Comparison of ENCODE assay signal across 18 cellular contexts in the genomic region with DNA sequence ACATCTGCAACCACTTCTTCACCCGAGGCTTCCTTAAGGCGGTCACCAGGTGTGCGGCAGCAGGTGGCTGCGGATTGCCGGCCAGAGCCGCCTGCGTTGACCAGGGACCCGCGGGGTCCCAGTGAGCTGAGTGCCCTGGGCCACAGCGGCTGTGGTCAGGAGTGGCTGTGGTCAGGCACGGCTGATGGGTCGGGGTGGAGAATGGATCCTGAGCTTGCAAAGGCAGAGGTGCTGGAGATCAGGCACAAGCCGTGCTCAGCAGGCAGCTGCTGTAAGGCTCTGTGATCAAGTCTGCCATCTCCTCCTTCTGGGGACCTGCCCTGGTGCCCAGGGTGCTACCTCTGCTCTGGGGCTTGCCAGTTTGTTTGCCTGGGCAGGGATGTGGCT. TPM values are rescaled to one million over a fixed set of nuclear protein-coding genes. Genes with fewer than 3 reads are reported as not detected.
DNase-seq lines count a peak whose midpoint lies in the region; ATAC-seq, FAIRE-seq and TF ChIP-seq lines count a peak whose summit lies in the region.
"Had no signal": no experiment of that assay in that cellular context is flagged by ENCODE, and none has a peak within 500 bp of the region (broad histone marks: within the 10 kb centered on the region; RNA-seq: fewer than 3 reads in every experiment).

No MANE protein-coding gene starts in this region.

- no peak overlapping the region for H3K4me3 ChIP-seq in Caco-2 (ENCODE audit: low read depth, low read length)
- H3K4me3 ChIP-seq: A549 had no signal

- H3K27ac Mint-ChIP-seq in activated CD4-positive, alpha-beta memory T cell treated with anti-CD3 and anti-CD28 coated beads, Interleukin-2, amount 10 ng/mL, durations not matched to agents 7 days and 5 days = no peak overlapping the region
- H3K27ac Mint-ChIP-seq in activated CD4-positive, alpha-beta memory T cell treated with anti-CD3 and anti-CD28 coated beads for 36 hours = no peak overlapping the region
- no peak overlapping the region for H3K27ac Mint-ChIP-seq in Caco-2 (ENCODE audit: unreplicated experiment)
- H3K27ac Mint-ChIP-seq in activated T-helper 2 cell treated with anti-CD3 and anti-CD28 coated beads, Interferon-gamma antibody, Interleukin-2, Interleukin-4, amounts not matched to agents 10 μg/mL and 5 μg/mL and 100 μg/mL, durations not matched to agents 14 hours and 24 hours and 36 hours = no peak overlapping the region
- H3K27ac Mint-ChIP-seq in naive thymus-derived CD8-positive, alpha-beta T cell = peak overlapping the region in 1 of 10 donors; percentile 40
- H3K27ac Mint-ChIP-seq: activated T-cell treated with anti-CD3 and anti-CD28 coated beads, Interleukin-2, amount 50 U/mL, for 72 hours had no signal

- H3K9me3 ChIP-seq in Caco-2 = no peaks in the 10 kb centered on the region
- H3K9me3 ChIP-seq: A549 had no signal

- no peak for FAIRE-seq in D721Med (lab: Jason Lieb, UNC)
- FAIRE-seq: A549 had no signal

- H3K4me1 ChIP-seq in Caco-2 = peaks cover 8% of the 10 kb centered on the region

- no TSS peak for BruUV-seq in Caco-2 (replicated peaks; lab: Mats Ljungman, UMichigan)

- no peak for DNase-seq in activated CD4-positive, alpha-beta memory T cell treated with anti-CD3 and anti-CD28 coated beads, Interleukin-2, amount 10 ng/mL, durations not matched to agents 7 days and 5 days
- DNase-seq in activated CD4-positive, alpha-beta memory T cell treated with anti-CD3 and anti-CD28 coated beads for 36 hours = no peak
- DNase-seq in Caco-2 = no peak
- no peak for DNase-seq in activated T-helper 2 cell treated with anti-CD3 and anti-CD28 coated beads, Interferon-gamma antibody, Interleukin-2, Interleukin-4, amounts not matched to agents 10 μg/mL and 5 μg/mL and 100 μg/mL, durations not matched to agents 14 hours and 24 hours and 36 hours (ENCODE audit: low spot score)
- no peak for DNase-seq in naive thymus-derived CD8-positive, alpha-beta T cell
- DNase-seq in GM10248 (ENCODE audit: extremely low spot score) = no peak
- no peak for DNase-seq in D721Med (ENCODE audit: insufficient read length, low spot score)
- DNase-seq: activated CD4-positive, alpha-beta T cell treated with anti-CD3 and anti-CD28 coated beads for 48 hours; activated T-cell treated with anti-CD3 and anti-CD28 coated beads, Interleukin-2, amount 50 U/mL, for 72 hours; CD4-positive, alpha-beta memory T cell; Karpas-422; NCI-H1092; NCI-H2081 treated with DMSO at 0.1 percent for 48 hours; NCI-H510A had no signal

- intact Hi-C loops in activated CD4-positive, alpha-beta memory T cell treated with anti-CD3 and anti-CD28 coated beads for 36 hours (cut with micrococcal nuclease) = no loop called here
- intact Hi-C loops in Caco-2 (cut with micrococcal nuclease; ENCODE audit: unreplicated experiment) = no loop called here
- intact Hi-C loops in activated T-helper 2 cell treated with anti-CD3 and anti-CD28 coated beads, Interferon-gamma antibody, Interleukin-2, Interleukin-4, amounts not matched to agents 10 μg/mL and 5 μg/mL and 100 μg/mL, durations not matched to agents 14 hours and 24 hours and 36 hours (cut with micrococcal nuclease) = no loop called here

- H3K27me3 ChIP-seq in Caco-2 (replicated peaks; ENCODE audit: control insufficient read depth, insufficient read depth, low read length) = no peaks in the 10 kb centered on the region

- POLR2A ChIA-PET in activated CD4-positive, alpha-beta memory T cell treated with anti-CD3 and anti-CD28 coated beads, Interleukin-2, amount 10 ng/mL, durations not matched to agents 7 days and 5 days (lab: Charles Lee) = interaction anchor here (0.6 to 1.6 kb wide), 3 partner anchors 9 to 403 kb away, joined by 3 to 4 read pairs (median 4); partner anchors contain the start of gene SAPCD2
- POLR2A ChIA-PET in activated CD4-positive, alpha-beta memory T cell treated with anti-CD3 and anti-CD28 coated beads for 36 hours (lab: Charles Lee) = no interaction called here
- POLR2A ChIA-PET in Caco-2 (lab: Charles Lee) = no interaction called here
- POLR2A ChIA-PET in naive thymus-derived CD8-positive, alpha-beta T cell (lab: Charles Lee) = no interaction called here
- POLR2A ChIA-PET in GM10248 (lab: Yijun Ruan, JAX) = no interaction called here

- H3K9me3 Mint-ChIP-seq in activated CD4-positive, alpha-beta memory T cell treated with anti-CD3 and anti-CD28 coated beads, Interleukin-2, amount 10 ng/mL, durations not matched to agents 7 days and 5 days = no peaks in the 10 kb centered on the region
- H3K9me3 Mint-ChIP-seq in activated CD4-positive, alpha-beta memory T cell treated with anti-CD3 and anti-CD28 coated beads for 36 hours = no peaks in the 10 kb centered on the region
- H3K9me3 Mint-ChIP-seq in Caco-2 (ENCODE audit: unreplicated experiment) = no peaks in the 10 kb centered on the region
- H3K9me3 Mint-ChIP-seq in activated T-helper 2 cell treated with anti-CD3 and anti-CD28 coated beads, Interferon-gamma antibody, Interleukin-2, Interleukin-4, amounts not matched to agents 10 μg/mL and 5 μg/mL and 100 μg/mL, durations not matched to agents 14 hours and 24 hours and 36 hours = no peaks in the 10 kb centered on the region
- H3K9me3 Mint-ChIP-seq in naive thymus-derived CD8-positive, alpha-beta T cell = no peaks in the 10 kb centered on the region
- H3K9me3 Mint-ChIP-seq: activated T-cell treated with anti-CD3 and anti-CD28 coated beads, Interleukin-2, amount 50 U/mL, for 72 hours; CD4-positive, alpha-beta memory T cell had no signal

- H3K36me3 ChIP-seq in Caco-2 (ENCODE audit: control insufficient read depth, insufficient read depth, low read length) = peaks cover 1% of the 10 kb centered on the region

- TF ChIP-seq CTCF in Caco-2 (IDR thresholded peaks at IDR 0.05; ENCODE audit: insufficient read depth in 1 of 2, low read depth in 1 of 2, low read length in 1 of 2, severe bottlenecking in 1 of 2, unreplicated experiment in 1 of 2) (no peak), GM10248 (IDR thresholded peaks at IDR 0.05; ENCODE audit: control extremely low read depth, extremely low read depth, low read depth, missing control alignments) (no peak), D721Med (IDR thresholded peaks at IDR 0.05; ENCODE audit: insufficient read depth, missing control alignments) (no peak)

- CTCF ChIA-PET in activated CD4-positive, alpha-beta memory T cell treated with anti-CD3 and anti-CD28 coated beads, Interleukin-2, amount 10 ng/mL, durations not matched to agents 7 days and 5 days (lab: Charles Lee) = interaction anchor here (0.5 kb wide), 1 partner anchor 20 kb away, joined by 5 read pairs; no protein-coding TSS in a partner anchor
- CTCF ChIA-PET in activated CD4-positive, alpha-beta memory T cell treated with anti-CD3 and anti-CD28 coated beads for 36 hours (lab: Charles Lee) = no interaction called here
- CTCF ChIA-PET in Caco-2 (lab: Charles Lee) = no interaction called here
- CTCF ChIA-PET in GM10248 (lab: Yijun Ruan, JAX) = interaction anchor here (3.2 kb wide), 1 partner anchor 12 kb away, joined by 12 read pairs; no protein-coding TSS in a partner anchor

- peaks cover 17% of the 10 kb centered on the region for H3K4me1 Mint-ChIP-seq in activated CD4-positive, alpha-beta memory T cell treated with anti-CD3 and anti-CD28 coated beads, Interleukin-2, amount 10 ng/mL, durations not matched to agents 7 days and 5 days
- peaks cover 9% of the 10 kb centered on the region for H3K4me1 Mint-ChIP-seq in activated CD4-positive, alpha-beta memory T cell treated with anti-CD3 and anti-CD28 coated beads for 36 hours (ENCODE audit: low read depth)
- H3K4me1 Mint-ChIP-seq in Caco-2 (ENCODE audit: low read depth, unreplicated experiment) = no peaks in the 10 kb centered on the region
- H3K4me1 Mint-ChIP-seq in activated T-helper 2 cell treated with anti-CD3 and anti-CD28 coated beads, Interferon-gamma antibody, Interleukin-2, Interleukin-4, amounts not matched to agents 10 μg/mL and 5 μg/mL and 100 μg/mL, durations not matched to agents 14 hours and 24 hours and 36 hours (ENCODE audit: low read depth) = peaks cover 8% of the 10 kb centered on the region
- peaks cover 2 to 16% (median 10%) of the 10 kb centered on the region in 4 donors for H3K4me1 Mint-ChIP-seq in naive thymus-derived CD8-positive, alpha-beta T cell

- H3K4me3 Mint-ChIP-seq in activated CD4-positive, alpha-beta memory T cell treated with anti-CD3 and anti-CD28 coated beads, Interleukin-2, amount 10 ng/mL, durations not matched to agents 7 days and 5 days = peak overlapping the region; percentile 44
- no peak overlapping the region for H3K4me3 Mint-ChIP-seq in activated CD4-positive, alpha-beta memory T cell treated with anti-CD3 and anti-CD28 coated beads for 36 hours
- peak overlapping the region; percentile 34 for H3K4me3 Mint-ChIP-seq in Caco-2 (ENCODE audit: unreplicated experiment)
- peak overlapping the region; percentile 33 for H3K4me3 Mint-ChIP-seq in activated T-helper 2 cell treated with anti-CD3 and anti-CD28 coated beads, Interferon-gamma antibody, Interleukin-2, Interleukin-4, amounts not matched to agents 10 μg/mL and 5 μg/mL and 100 μg/mL, durations not matched to agents 14 hours and 24 hours and 36 hours (ENCODE audit: low read depth)
- peak overlapping the region in 8 of 10 donors; percentile 10 to 72 (median 49) for H3K4me3 Mint-ChIP-seq in naive thymus-derived CD8-positive, alpha-beta T cell

- H3K36me3 Mint-ChIP-seq in activated CD4-positive, alpha-beta memory T cell treated with anti-CD3 and anti-CD28 coated beads, Interleukin-2, amount 10 ng/mL, durations not matched to agents 7 days and 5 days (ENCODE audit: low read depth) = peaks cover 24% of the 10 kb centered on the region
- no peaks in the 10 kb centered on the region for H3K36me3 Mint-ChIP-seq in activated CD4-positive, alpha-beta memory T cell treated with anti-CD3 and anti-CD28 coated beads for 36 hours
- peaks cover 12% of the 10 kb centered on the region for H3K36me3 Mint-ChIP-seq in Caco-2 (ENCODE audit: insufficient read depth, unreplicated experiment)
- peaks cover 15% of the 10 kb centered on the region for H3K36me3 Mint-ChIP-seq in activated T-helper 2 cell treated with anti-CD3 and anti-CD28 coated beads, Interferon-gamma antibody, Interleukin-2, Interleukin-4, amounts not matched to agents 10 μg/mL and 5 μg/mL and 100 μg/mL, durations not matched to agents 14 hours and 24 hours and 36 hours (ENCODE audit: low read depth)
- peaks cover 0 to 16% (median 0%) of the 10 kb centered on the region in 3 donors for H3K36me3 Mint-ChIP-seq in naive thymus-derived CD8-positive, alpha-beta T cell

- ATAC-seq in naive thymus-derived CD8-positive, alpha-beta T cell = no peak
- ATAC-seq in HG02798 (IDR thresholded peaks at IDR 0.05; ENCODE audit: poor library complexity, unreplicated experiment) = no peak
- ATAC-seq: A549; activated T-cell treated with anti-CD3 and anti-CD28 coated beads, Interleukin-2, amount 50 U/mL, for 72 hours had no signal

- no peaks in the 10 kb centered on the region for H3K27me3 Mint-ChIP-seq in activated CD4-positive, alpha-beta memory T cell treated with anti-CD3 and anti-CD28 coated beads, Interleukin-2, amount 10 ng/mL, durations not matched to agents 7 days and 5 days
- H3K27me3 Mint-ChIP-seq in activated CD4-positive, alpha-beta memory T cell treated with anti-CD3 and anti-CD28 coated beads for 36 hours = no peaks in the 10 kb centered on the region
- no peaks in the 10 kb centered on the region for H3K27me3 Mint-ChIP-seq in Caco-2 (ENCODE audit: insufficient read depth, unreplicated experiment)
- H3K27me3 Mint-ChIP-seq in activated T-helper 2 cell treated with anti-CD3 and anti-CD28 coated beads, Interferon-gamma antibody, Interleukin-2, Interleukin-4, amounts not matched to agents 10 μg/mL and 5 μg/mL and 100 μg/mL, durations not matched to agents 14 hours and 24 hours and 36 hours (ENCODE audit: low read depth) = no peaks in the 10 kb centered on the region
- no peaks in the 10 kb centered on the region for H3K27me3 Mint-ChIP-seq in naive thymus-derived CD8-positive, alpha-beta T cell
- H3K27me3 Mint-ChIP-seq: CD4-positive, alpha-beta memory T cell had no signal

RNA-seq across cellular contexts. Expression of gene UAP1L1, which starts 2.1 kb away (rescaled TPM):
- 10 to 100 TPM; 20.2 to 21.9 TPM for total RNA-seq in activated CD4-positive, alpha-beta memory T cell treated with anti-CD3 and anti-CD28 coated beads, Interleukin-2, amount 10 ng/mL, durations not matched to agents 7 days and 5 days
- total RNA-seq in activated CD4-positive, alpha-beta memory T cell treated with anti-CD3 and anti-CD28 coated beads for 36 hours = 1 to 10 TPM; 6.7 to 7.7 TPM
- 22.7 and 24.6 TPM in 2 replicates for total RNA-seq in Caco-2 (2022)
- total RNA-seq in activated T-helper 2 cell treated with anti-CD3 and anti-CD28 coated beads, Interferon-gamma antibody, Interleukin-2, Interleukin-4, amounts not matched to agents 10 μg/mL and 5 μg/mL and 100 μg/mL, durations not matched to agents 14 hours and 24 hours and 36 hours = 20.0 and 22.3 TPM in 2 replicates
- total RNA-seq in naive thymus-derived CD8-positive, alpha-beta T cell = 10 to 100 TPM; 25.2 to 28.7 TPM
- polyA plus RNA-seq in naive thymus-derived CD8-positive, alpha-beta T cell = 1 to 10 TPM; 2.3 to 7.8 (median 2.8) TPM

RNA-seq across cellular contexts. Expression of gene MAN1B1, which starts 7.4 kb away (rescaled TPM):
- 10 to 100 TPM; 51.4 to 51.9 TPM for total RNA-seq in activated CD4-positive, alpha-beta memory T cell treated with anti-CD3 and anti-CD28 coated beads, Interleukin-2, amount 10 ng/mL, durations not matched to agents 7 days and 5 days
- total RNA-seq in activated CD4-positive, alpha-beta memory T cell treated with anti-CD3 and anti-CD28 coated beads for 36 hours = 10 to 100 TPM; 32.9 to 33.1 TPM
- 57.7 and 58.0 TPM in 2 replicates for total RNA-seq in Caco-2 (2022)
- total RNA-seq in activated T-helper 2 cell treated with anti-CD3 and anti-CD28 coated beads, Interferon-gamma antibody, Interleukin-2, Interleukin-4, amounts not matched to agents 10 μg/mL and 5 μg/mL and 100 μg/mL, durations not matched to agents 14 hours and 24 hours and 36 hours = 47.5 and 52.2 TPM in 2 replicates
- 10 to 100 TPM; 66.9 to 73.2 TPM for total RNA-seq in naive thymus-derived CD8-positive, alpha-beta T cell
- polyA plus RNA-seq in naive thymus-derived CD8-positive, alpha-beta T cell = 10 to 100 TPM; 30.6 to 46.6 (median 38.3) TPM

RNA-seq across cellular contexts. Expression of gene SAPCD2, which starts 9.0 kb away (rescaled TPM):
- 10 to 100 TPM; 26.8 to 27.0 TPM for total RNA-seq in activated CD4-positive, alpha-beta memory T cell treated with anti-CD3 and anti-CD28 coated beads, Interleukin-2, amount 10 ng/mL, durations not matched to agents 7 days and 5 days
- total RNA-seq in activated CD4-positive, alpha-beta memory T cell treated with anti-CD3 and anti-CD28 coated beads for 36 hours = 1 to 10 TPM; 6.4 to 6.6 TPM
- 53.3 and 57.5 TPM in 2 replicates for total RNA-seq in Caco-2 (2022)
- total RNA-seq in activated T-helper 2 cell treated with anti-CD3 and anti-CD28 coated beads, Interferon-gamma antibody, Interleukin-2, Interleukin-4, amounts not matched to agents 10 μg/mL and 5 μg/mL and 100 μg/mL, durations not matched to agents 14 hours and 24 hours and 36 hours = 26.5 and 27.1 TPM in 2 replicates
- under 1 TPM; 0.27 to 0.44 TPM for total RNA-seq in naive thymus-derived CD8-positive, alpha-beta T cell
- polyA plus RNA-seq in naive thymus-derived CD8-positive, alpha-beta T cell = under 1 TPM in 2 of 3 donors, not detected in 1; 0.23 to 0.27 TPM

RNA-seq across cellular contexts. Expression of gene ENTPD2, which starts 25.5 kb away (rescaled TPM):
- total RNA-seq in activated CD4-positive, alpha-beta memory T cell treated with anti-CD3 and anti-CD28 coated beads, Interleukin-2, amount 10 ng/mL, durations not matched to agents 7 days and 5 days = under 1 TPM; 0.15 to 0.40 TPM
- total RNA-seq in activated CD4-positive, alpha-beta memory T cell treated with anti-CD3 and anti-CD28 coated beads for 36 hours = not detected
- total RNA-seq in Caco-2 (2022) = 2.9 and 3.4 TPM in 2 replicates
- not detected in 2 replicates for total RNA-seq in activated T-helper 2 cell treated with anti-CD3 and anti-CD28 coated beads, Interferon-gamma antibody, Interleukin-2, Interleukin-4, amounts not matched to agents 10 μg/mL and 5 μg/mL and 100 μg/mL, durations not matched to agents 14 hours and 24 hours and 36 hours
- total RNA-seq in naive thymus-derived CD8-positive, alpha-beta T cell = not detected
- not detected for polyA plus RNA-seq in naive thymus-derived CD8-positive, alpha-beta T cell
- total RNA-seq: CD4-positive, alpha-beta memory T cell; Daoy had no signal
- polyA plus RNA-seq: aorta; CD4-positive, alpha-beta memory T cell had no signal

RNA-seq across cellular contexts. Expression of gene NPDC1, which starts 33.4 kb away (rescaled TPM):
- total RNA-seq in activated CD4-positive, alpha-beta memory T cell treated with anti-CD3 and anti-CD28 coated beads, Interleukin-2, amount 10 ng/mL, durations not matched to agents 7 days and 5 days = 10 to 100 TPM; 82.8 to 89.2 TPM
- 10 to 100 TPM; 36.0 to 42.6 TPM for total RNA-seq in activated CD4-positive, alpha-beta memory T cell treated with anti-CD3 and anti-CD28 coated beads for 36 hours
- 44.1 and 49.2 TPM in 2 replicates for total RNA-seq in Caco-2 (2022)
- total RNA-seq in activated T-helper 2 cell treated with anti-CD3 and anti-CD28 coated beads, Interferon-gamma antibody, Interleukin-2, Interleukin-4, amounts not matched to agents 10 μg/mL and 5 μg/mL and 100 μg/mL, durations not matched to agents 14 hours and 24 hours and 36 hours = 32.7 and 36.0 TPM in 2 replicates
- 1 to 10 TPM; 2.8 to 4.3 TPM for total RNA-seq in naive thymus-derived CD8-positive, alpha-beta T cell
- 1 to 10 TPM; 2.1 to 9.3 (median 4.2) TPM for polyA plus RNA-seq in naive thymus-derived CD8-positive, alpha-beta T cell

Comparison
In these comparisons a context has a peak if more than half of its experiments do, and no peak if none do; other contexts are left out.
1. CTCF ChIA-PET loops: an anchor here in activated CD4-positive, alpha-beta memory T cell treated with anti-CD3 and anti-CD28 coated beads, Interleukin-2, amount 10 ng/mL, durations not matched to agents 7 days and 5 days (0.5 kb wide) and GM10248 (3.2 kb wide); none called in activated CD4-positive, alpha-beta memory T cell treated with anti-CD3 and anti-CD28 coated beads for 36 hours and Caco-2.
2. RNA of gene SAPCD2, which starts 9.0 kb away (total RNA-seq): 53.3 to 57.5 TPM in Caco-2, 26.8 to 27.0 TPM in activated CD4-positive, alpha-beta memory T cell treated with anti-CD3 and anti-CD28 coated beads, Interleukin-2, amount 10 ng/mL, durations not matched to agents 7 days and 5 days, 26.5 to 27.1 TPM in activated T-helper 2 cell treated with anti-CD3 and anti-CD28 coated beads, Interferon-gamma antibody, Interleukin-2, Interleukin-4, amounts not matched to agents 10 μg/mL and 5 μg/mL and 100 μg/mL, durations not matched to agents 14 hours and 24 hours and 36 hours and 6.4 to 6.6 TPM in activated CD4-positive, alpha-beta memory T cell treated with anti-CD3 and anti-CD28 coated beads for 36 hours; 0.27 to 0.44 TPM in naive thymus-derived CD8-positive, alpha-beta T cell; every median in the first group is over 4 times any median in the second.